In genomic region chr19:11663162-11663561, GRCh38 we compare ENCODE assay signal across 21 cellular contexts.
"Had no signal": no experiment of that assay in that cellular context is flagged by ENCODE, and none has a peak within 500 bp of the region (broad histone marks: within the 10 kb centered on the region; RNA-seq: fewer than 3 reads in every experiment).

No MANE protein-coding gene starts in this region.

- H3K36me3 ChIP-seq: MG63 had no signal

- H3K27ac ChIP-seq: HL-60 had no signal

- DNase-seq: Karpas-422, KG1, MG63, NCI-H1092, NCI-H1105 treated with DMSO at 0.1 percent for 48 hours, NCI-H1417 treated with DMSO at 0.1 percent for 48 hours, NCI-H1694 treated with DMSO at 0.1 percent for 48 hours, NCI-H1930, NCI-H2081, NCI-H2107, NCI-H2227 treated with DMSO at 0.1 percent for 48 hours, NCI-H446, NCI-H510A, NCI-H524 treated with DMSO at 0.1 percent for 48 hours, NCI-H69, NCI-H774, RPMI8226, SHP77, SK-N-SH, SW 1271 had no signal

- H3K4me3 ChIP-seq: MG63 had no signal

- H3K9me3 ChIP-seq: SK-N-SH had no signal

- H3K27me3 ChIP-seq: MG63 had no signal
